Comparison of ENCODE assay signal across 13 cellular contexts in genomic region chr1:156662588-156663055, GRCh38. TPM values are rescaled to one million over a fixed set of nuclear protein-coding genes. Genes with fewer than 3 reads are reported as not detected.
DNase-seq lines count a peak whose midpoint lies in the region; ATAC-seq, FAIRE-seq and TF ChIP-seq lines count a peak whose summit lies in the region.
"Had no signal": no experiment of that assay in that cellular context is flagged by ENCODE, and none has a peak within 500 bp of the region (broad histone marks: within the 10 kb centered on the region; RNA-seq: fewer than 3 reads in every experiment).

No MANE protein-coding gene starts in this region.

- peaks cover 1% of the 10 kb centered on the region for H3K36me3 Mint-ChIP-seq in astrocyte (ENCODE audit: low read depth, unreplicated experiment)

- H3F3A ChIP-seq in MM.1S (ENCODE audit: insufficient read depth, low read length): peaks cover 29% of the 10 kb centered on the region

- in situ Hi-C loops in KBM-7 (cut with MboI; ENCODE audit: low pct_unique_long_range_greater_than_20kb, low sequenced_read_pairs): no loop called here

- H3K9me2 ChIP-seq in MM.1S (replicated peaks; ENCODE audit: insufficient read depth, low read length): no peaks in the 10 kb centered on the region

- H3K4me1 Mint-ChIP-seq in astrocyte (ENCODE audit: low read depth, unreplicated experiment): peaks cover 73% of the 10 kb centered on the region

- H3K27ac ChIP-seq in MM.1S (ENCODE audit: low read length) (peak overlapping the region; percentile 81; the same call in 1 of the 2 replicates), astrocyte (ENCODE audit: low read depth, low read length) (peak overlapping the region; percentile 84), lung (ENCODE audit: low read depth in 1 of 2, low read length in 1 of 2) (peak overlapping the region; percentile 44 to 82), temporal lobe (ENCODE audit: low read depth, low read length) (peak overlapping the region; percentile 85)

- H3K27me3 Mint-ChIP-seq in astrocyte (ENCODE audit: low read depth, unreplicated experiment): no peaks in the 10 kb centered on the region

- H3K9me3 Mint-ChIP-seq in astrocyte (ENCODE audit: unreplicated experiment): no peaks in the 10 kb centered on the region

- WGBS in lung, 2 donors: 87 to 90% methylated on average over 9 of the region's 9 CpGs

- H2AFZ ChIP-seq in MM.1S (ENCODE audit: low read length) (peak overlapping the region; percentile 65), astrocyte (ENCODE audit: low read depth, low read length) (no peak overlapping the region)

- H3K4me1 ChIP-seq in MM.1S (ENCODE audit: low read length): peaks cover 62% of the 10 kb centered on the region
- H3K4me1 ChIP-seq in astrocyte (ENCODE audit: insufficient read depth, low read length): peaks cover 67% of the 10 kb centered on the region
- H3K4me1 ChIP-seq in lung (ENCODE audit: control insufficient read depth in 2 of 2, insufficient read depth in 2 of 2, low read length in 2 of 2): peaks cover 33 to 46% of the 10 kb centered on the region in 2 donors

- ATAC-seq in lung (ENCODE audit: insufficient read depth, low FRiP score): no peak
- ATAC-seq: body of pancreas had no signal

- H3K4me3 Mint-ChIP-seq in astrocyte (ENCODE audit: unreplicated experiment): no peak overlapping the region

- peaks cover 41% of the 10 kb centered on the region for H3K79me2 ChIP-seq in MM.1S (ENCODE audit: low read length)
- H3K79me2 ChIP-seq in astrocyte (ENCODE audit: insufficient read depth, low read length): no peaks in the 10 kb centered on the region

- H3K36me3 ChIP-seq in MM.1S (replicated peaks; ENCODE audit: insufficient read depth, low read length): no peaks in the 10 kb centered on the region
- no peaks in the 10 kb centered on the region for H3K36me3 ChIP-seq in astrocyte (ENCODE audit: insufficient read depth, low read length)
- no peaks in the 10 kb centered on the region for H3K36me3 ChIP-seq in lung (ENCODE audit: control insufficient read depth in 2 of 2, insufficient read depth in 2 of 2, low read length in 2 of 2)

- H3K4me2 ChIP-seq in MM.1S (ENCODE audit: low read depth, low read length) (peak overlapping the region; percentile 97), astrocyte (ENCODE audit: low read length) (peak overlapping the region; percentile 57)

- H3K27me3 ChIP-seq in MM.1S (replicated peaks; ENCODE audit: insufficient read depth, low read length) (no peaks in the 10 kb centered on the region), astrocyte (ENCODE audit: insufficient read depth, low read length) (no peaks in the 10 kb centered on the region), lung (ENCODE audit: control insufficient read depth, insufficient read depth) (no peaks in the 10 kb centered on the region)

- FAIRE-seq in astrocyte (lab: Jason Lieb, UNC): no peak

- H4K20me1 ChIP-seq in MM.1S (ENCODE audit: insufficient read depth, low read length) (peaks cover 12% of the 10 kb centered on the region; the same call in 1 of the 2 replicates), astrocyte (ENCODE audit: insufficient read depth, low read length) (no peaks in the 10 kb centered on the region)

- H3K9ac ChIP-seq in MM.1S (ENCODE audit: low read length) (peak overlapping the region; percentile 79; the same call in 1 of the 2 replicates), astrocyte (ENCODE audit: low read length) (peak overlapping the region; percentile 74)

- TF ChIP-seq CTCF in MM.1S (IDR thresholded peaks at IDR 0.05; ENCODE audit: low read length) (no peak), astrocyte (IDR thresholded peaks at IDR 0.05; ENCODE audit: insufficient read depth, low read depth, low read length) (no peak), lung (IDR thresholded peaks at IDR 0.05; ENCODE audit: control extremely low read depth, extremely low read depth) (no peak)

- H3K9me3 ChIP-seq in MM.1S (replicated peaks; ENCODE audit: insufficient read depth, low read length) (no peaks in the 10 kb centered on the region), astrocyte (ENCODE audit: insufficient read depth, low read depth, low read length) (no peaks in the 10 kb centered on the region), lung (ENCODE audit: control insufficient read depth in 2 of 2, insufficient read depth in 1 of 2, low read length in 1 of 2) (no peaks in the 10 kb centered on the region)
- H3K9me3 ChIP-seq: body of pancreas had no signal

- DNase-seq in MM.1S (no peak), astrocyte (ENCODE audit: low read depth) (no peak), lung (ENCODE audit: low spot score) (no peak), KBM-7 (no peak)
- DNase-seq in activated CD4-positive, CD25-positive, alpha-beta regulatory T cell treated with anti-CD3 and anti-CD28 coated beads, Interleukin-2, amount 50 U/mL, for 72 hours: no peak
- DNase-seq in stimulated activated naive CD4-positive, alpha-beta T cell (lab: John Stamatoyannopoulos, UW): no peak
- DNase-seq: body of pancreas, GOT3, NCI-H1105, SIG-M5 had no signal

- H3K27ac Mint-ChIP-seq in astrocyte (ENCODE audit: unreplicated experiment): peak overlapping the region; percentile 88

- H3K4me3 ChIP-seq in MM.1S (ENCODE audit: low read length) (no peak overlapping the region), astrocyte (ENCODE audit: insufficient read depth, low read depth, low read length) (no peak overlapping the region), lung (no peak overlapping the region)
- H3K4me3 ChIP-seq: body of pancreas had no signal

RNA-seq across cellular contexts. Expression of gene NES, which starts 14.6 kb away (rescaled TPM):
- 280 and 310 TPM in 2 replicates for total RNA-seq in astrocyte
- 10 to 100 TPM; 37.3 to 57.4 TPM for total RNA-seq in lung
- polyA plus RNA-seq in lung: 10 to 100 TPM; 17.6 to 31.1 TPM
- 47.2 TPM for total RNA-seq in temporal lobe
- total RNA-seq: activated CD8-positive, alpha-beta memory T cell treated with anti-CD3 and anti-CD28 coated beads for 36 hours had no signal

RNA-seq across cellular contexts. Expression of gene BCAN, which starts 20.7 kb away (rescaled TPM):
- total RNA-seq in astrocyte (0.29 and 0.41 TPM in 2 replicates), lung (1 to 10 TPM in 1 of 2 donors, under 1 TPM in 1; 0.18 to 1.1 TPM), temporal lobe (98.8 TPM)
- under 1 TPM; 0.05 to 0.06 TPM for polyA plus RNA-seq in lung
- total RNA-seq: activated CD8-positive, alpha-beta memory T cell treated with anti-CD3 and anti-CD28 coated beads for 36 hours had no signal

RNA-seq across cellular contexts. Expression of gene CRABP2, which starts 42.8 kb away (rescaled TPM):
- total RNA-seq in astrocyte (278 and 339 TPM in 2 replicates), lung (10 to 100 TPM in 1 of 2 donors, 1 to 10 TPM in 1; 5.8 to 13.6 TPM), temporal lobe (7.1 TPM)
- 1 to 10 TPM; 1.3 to 4.0 TPM for polyA plus RNA-seq in lung

RNA-seq across cellular contexts. Expression of gene HAPLN2, which starts 43.4 kb away (rescaled TPM):
- total RNA-seq in astrocyte: not detected in 2 replicates
- total RNA-seq in lung: under 1 TPM in 1 of 2 donors, not detected in 1; 0.18 TPM
- under 1 TPM; 0.24 to 0.31 TPM for polyA plus RNA-seq in lung
- total RNA-seq in temporal lobe: 0.98 TPM
- total RNA-seq: activated CD8-positive, alpha-beta memory T cell treated with anti-CD3 and anti-CD28 coated beads for 36 hours; body of pancreas; myocyte had no signal

Comparison
In these comparisons a context has a peak if more than half of its experiments do, and no peak if none do; other contexts are left out.
1. RNA of gene BCAN, which starts 20.7 kb away (total RNA-seq): 98.8 TPM in temporal lobe (single experiment); 0.18 to 1.1 TPM in lung and 0.29 to 0.41 TPM in astrocyte; every median in the first group is over 10 times any median in the second.
2. RNA of gene CRABP2, which starts 42.8 kb away (total RNA-seq): 278 to 339 TPM in astrocyte; 5.8 to 13.6 TPM in lung and 7.1 TPM in temporal lobe (single experiment); every median in the first group is over 10 times any median in the second.
3. Peak in every context shown above with its lines, with median percentiles within 50 percentile points of each other: H3K27ac ChIP-seq.